In the genomic region with DNA sequence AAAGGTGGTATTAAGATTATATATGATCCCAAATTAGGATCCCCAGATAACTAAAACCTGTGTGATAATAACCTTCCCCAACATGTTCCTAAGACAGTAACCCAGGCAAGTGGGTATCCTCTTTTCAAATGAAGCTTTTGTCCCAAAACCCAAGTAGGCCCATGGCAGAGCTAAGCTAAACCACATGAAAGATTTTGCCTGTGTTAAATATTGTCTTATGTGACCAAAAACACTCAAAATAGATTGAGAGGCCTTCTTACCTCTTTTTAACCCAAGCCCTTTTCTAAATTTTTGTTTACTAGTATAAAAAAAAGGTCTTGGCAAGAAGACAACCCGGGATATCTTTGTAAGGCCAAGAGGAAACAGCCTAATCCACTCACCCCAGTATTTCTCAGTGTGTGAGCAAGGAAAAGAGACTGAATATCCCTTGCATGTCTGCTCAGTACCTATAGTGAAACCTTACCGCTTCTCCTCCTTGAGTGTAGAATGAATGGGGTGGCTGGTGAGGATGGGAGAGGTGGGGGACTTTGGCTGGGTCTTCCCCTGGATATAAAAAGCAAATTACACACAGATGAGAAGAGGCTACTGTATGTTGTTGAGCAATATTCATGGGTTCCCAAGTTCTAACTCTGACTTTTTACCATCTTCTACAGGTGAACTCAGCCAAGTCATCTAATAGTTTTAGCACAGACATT, we compare ENCODE assay signal across 25 cellular contexts.
DNase-seq lines count a peak whose midpoint lies in the region; ATAC-seq and TF ChIP-seq lines count a peak whose summit lies in the region.
"Had no signal": no experiment of that assay in that cellular context is flagged by ENCODE, and none has a peak within 500 bp of the region (broad histone marks: within the 10 kb centered on the region; RNA-seq: fewer than 3 reads in every experiment).

No MANE protein-coding gene starts in this region.

- peaks cover 9% of the 10 kb centered on the region for H3K9me3 Mint-ChIP-seq in activated CD8-positive, alpha-beta T cell treated with anti-CD3 and anti-CD28 coated beads for 36 hours
- H3K9me3 Mint-ChIP-seq: T-helper 2 cell treated with Interferon-gamma antibody and Interleukin-4, amounts not matched to agents 5 μg/mL and 100 μg/mL, for 36 hours had no signal

- H3K27ac Mint-ChIP-seq in activated CD8-positive, alpha-beta T cell treated with anti-CD3 and anti-CD28 coated beads for 36 hours, result no peak overlapping the region
- H3K27ac Mint-ChIP-seq: activated CD4-positive, alpha-beta T cell treated with anti-CD3 and anti-CD28 coated beads, Interleukin-2, amount 10 ng/mL, durations not matched to agents 24 days and 14 days; activated CD8-positive, alpha-beta memory T cell treated with anti-CD3 and anti-CD28 coated beads, Interleukin-2, amount 10 ng/mL, durations not matched to agents 7 days and 5 days; activated naive CD4-positive, alpha-beta T cell treated with anti-CD3 and anti-CD28 coated beads, Interleukin-2, amount 10 ng/mL, durations not matched to agents 7 days and 5 days; T-helper 2 cell treated with Interferon-gamma antibody and Interleukin-4, amounts not matched to agents 5 μg/mL and 100 μg/mL, for 36 hours had no signal

- no peaks in the 10 kb centered on the region for H3K27me3 Mint-ChIP-seq in activated CD8-positive, alpha-beta T cell treated with anti-CD3 and anti-CD28 coated beads for 36 hours
- H3K27me3 Mint-ChIP-seq: activated CD4-positive, alpha-beta T cell treated with anti-CD3 and anti-CD28 coated beads, Interleukin-2, amount 10 ng/mL, durations not matched to agents 24 days and 14 days; activated CD8-positive, alpha-beta memory T cell treated with anti-CD3 and anti-CD28 coated beads, Interleukin-2, amount 10 ng/mL, durations not matched to agents 7 days and 5 days; activated naive CD4-positive, alpha-beta T cell treated with anti-CD3 and anti-CD28 coated beads, Interleukin-2, amount 10 ng/mL, durations not matched to agents 7 days and 5 days had no signal

- no peak overlapping the region for H3K4me3 Mint-ChIP-seq in activated CD8-positive, alpha-beta T cell treated with anti-CD3 and anti-CD28 coated beads for 36 hours
- H3K4me3 Mint-ChIP-seq: activated CD4-positive, alpha-beta T cell treated with anti-CD3 and anti-CD28 coated beads, Interleukin-2, amount 10 ng/mL, durations not matched to agents 24 days and 14 days; activated CD8-positive, alpha-beta memory T cell treated with anti-CD3 and anti-CD28 coated beads, Interleukin-2, amount 10 ng/mL, durations not matched to agents 7 days and 5 days; activated naive CD4-positive, alpha-beta T cell treated with anti-CD3 and anti-CD28 coated beads, Interleukin-2, amount 10 ng/mL, durations not matched to agents 7 days and 5 days; T-helper 2 cell treated with Interferon-gamma antibody and Interleukin-4, amounts not matched to agents 5 μg/mL and 100 μg/mL, for 36 hours had no signal

- peak; percentile 32 for DNase-seq in iris pigment epithelial cell (ENCODE audit: low read depth)
- DNase-seq in activated CD8-positive, alpha-beta T cell treated with anti-CD3 and anti-CD28 coated beads for 36 hours, result no peak
- no peak for DNase-seq in OCI-M1 (lab: John Stamatoyannopoulos, UW)
- no peak for DNase-seq in COLO668 (lab: John Stamatoyannopoulos, UW; ENCODE audit: unreplicated experiment)
- DNase-seq: activated CD4-positive, alpha-beta T cell treated with anti-CD3 and anti-CD28 coated beads, Interleukin-2, amount 10 ng/mL, durations not matched to agents 24 days and 14 days; activated CD8-positive, alpha-beta memory T cell treated with anti-CD3 and anti-CD28 coated beads, Interleukin-2, amount 10 ng/mL, durations not matched to agents 7 days and 5 days; activated naive CD4-positive, alpha-beta T cell treated with anti-CD3 and anti-CD28 coated beads, Interleukin-2, amount 10 ng/mL, durations not matched to agents 7 days and 5 days; amniotic stem cell; Calu3; effector CD8-positive, alpha-beta T cell; GOT3; left colon; NCI-H1048; NCI-H1930; NCI-H226; right lobe of liver; stimulated activated naive CD8-positive, alpha-beta T cell treated with anti-CD3 and anti-CD28 coated beads, Interleukin-15, Interleukin-2, amounts not matched to agents 100 U/mL and 50 U/mL, for 24 hours; thyroid gland; WERI-Rb-1 had no signal

- no peaks in the 10 kb centered on the region for H3K36me3 Mint-ChIP-seq in activated CD8-positive, alpha-beta T cell treated with anti-CD3 and anti-CD28 coated beads for 36 hours (ENCODE audit: low read depth)
- H3K36me3 Mint-ChIP-seq: activated naive CD4-positive, alpha-beta T cell treated with anti-CD3 and anti-CD28 coated beads, Interleukin-2, amount 10 ng/mL, durations not matched to agents 7 days and 5 days had no signal

- no peak for TF ChIP-seq CTCF in activated CD8-positive, alpha-beta T cell treated with anti-CD3 and anti-CD28 coated beads for 36 hours (IDR thresholded peaks at IDR 0.05)

- H3K4me1 Mint-ChIP-seq in activated CD8-positive, alpha-beta T cell treated with anti-CD3 and anti-CD28 coated beads for 36 hours (ENCODE audit: low read depth), result peaks cover 17% of the 10 kb centered on the region
- H3K4me1 Mint-ChIP-seq: activated CD4-positive, alpha-beta T cell treated with anti-CD3 and anti-CD28 coated beads, Interleukin-2, amount 10 ng/mL, durations not matched to agents 24 days and 14 days; activated naive CD4-positive, alpha-beta T cell treated with anti-CD3 and anti-CD28 coated beads, Interleukin-2, amount 10 ng/mL, durations not matched to agents 7 days and 5 days had no signal

- ATAC-seq in GM18508 (IDR thresholded peaks at IDR 0.05; ENCODE audit: insufficient read depth, unreplicated experiment) (peak; percentile 55), GM21423 (IDR thresholded peaks at IDR 0.05; ENCODE audit: unreplicated experiment) (peak; percentile 57), HG02885 (IDR thresholded peaks at IDR 0.05; ENCODE audit: poor library complexity, unreplicated experiment) (peak; percentile 70), HG03565 (IDR thresholded peaks at IDR 0.05; ENCODE audit: unreplicated experiment) (no peak)
- ATAC-seq in activated CD8-positive, alpha-beta T cell treated with anti-CD3 and anti-CD28 coated beads for 36 hours, result no peak
- ATAC-seq: activated CD8-positive, alpha-beta memory T cell treated with anti-CD3 and anti-CD28 coated beads, Interleukin-2, amount 10 ng/mL, durations not matched to agents 7 days and 5 days; left colon; right lobe of liver; Right ventricle myocardium inferior; stimulated activated naive CD8-positive, alpha-beta T cell treated with anti-CD3 and anti-CD28 coated beads, Interleukin-15, Interleukin-2, amounts not matched to agents 100 U/mL and 50 U/mL, for 24 hours had no signal

- intact Hi-C loops in activated CD8-positive, alpha-beta T cell treated with anti-CD3 and anti-CD28 coated beads for 36 hours (cut with micrococcal nuclease), result no loop called here

- CTCF ChIA-PET in activated CD8-positive, alpha-beta T cell treated with anti-CD3 and anti-CD28 coated beads for 36 hours (lab: Charles Lee), result no interaction called here

- POLR2A ChIA-PET in activated CD8-positive, alpha-beta T cell treated with anti-CD3 and anti-CD28 coated beads for 36 hours (lab: Charles Lee), result no interaction called here

Comparison
In these comparisons a context has a peak if more than half of its experiments do, and no peak if none do; other contexts are left out.
1. ATAC-seq: peak in GM18508 (single experiment), GM21423 (single experiment) and HG02885 (single experiment); none in activated CD8-positive, alpha-beta T cell treated with anti-CD3 and anti-CD28 coated beads for 36 hours (single experiment) and HG03565 (single experiment).